14 cellular contexts compared by ENCODE assay signal in the genomic region with DNA sequence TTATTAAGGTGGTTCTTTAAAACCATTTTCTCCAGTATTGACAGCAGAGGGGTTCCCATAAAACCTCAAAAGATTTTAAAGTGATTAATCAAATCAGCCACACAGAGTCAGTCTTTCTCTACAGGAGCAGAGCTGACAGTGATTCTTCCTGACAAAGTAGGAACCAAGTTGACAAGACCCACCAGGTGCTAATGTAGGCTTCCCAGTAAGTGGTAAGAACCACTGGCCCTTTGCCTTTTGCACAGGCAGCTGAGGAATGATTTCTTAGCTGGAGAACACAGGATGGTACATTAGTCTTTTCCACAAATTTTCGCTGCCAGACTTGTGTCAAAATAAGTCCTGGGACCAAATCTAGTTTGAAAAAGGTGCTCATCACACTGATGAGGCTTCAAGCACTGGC.
A peak's percentile ranks its signal among the peaks of the same experiment; 100 is the strongest.
DNase-seq lines count a peak whose midpoint lies in the region; ATAC-seq and TF ChIP-seq lines count a peak whose summit lies in the region.
"Had no signal": no experiment of that assay in that cellular context is flagged by ENCODE, and none has a peak within 500 bp of the region (broad histone marks: within the 10 kb centered on the region; RNA-seq: fewer than 3 reads in every experiment).

No MANE protein-coding gene starts in this region.

- POLR2A ChIA-PET in RWPE1 (lab: Yijun Ruan, JAX; ENCODE audit: low non-redundant PET), result no interaction called here
- POLR2A ChIA-PET in CD4-positive, alpha-beta T cell (lab: Charles Lee), result interaction anchor here (1.6 to 2.6 kb wide), 2 partner anchors 12 to 128 kb away, joined by 4 to 10 read pairs; no protein-coding TSS in a partner anchor

- CTCF ChIA-PET in RWPE1 (lab: Yijun Ruan, JAX), result interaction anchor here (0.6 kb wide), 1 partner anchor 40 kb away, joined by 3 read pairs; no protein-coding TSS in a partner anchor
- CTCF ChIA-PET in CD4-positive, alpha-beta T cell (lab: Charles Lee), result interaction anchor here (0.7 kb wide), 1 partner anchor 11 kb away, joined by 3 read pairs; no protein-coding TSS in a partner anchor

- TF ChIP-seq CTCF in natural killer cell (IDR thresholded peaks at IDR 0.05) (no peak), esophagus muscularis mucosa (IDR thresholded peaks at IDR 0.05) (no peak), prostate gland (IDR thresholded peaks at IDR 0.05) (no peak), RWPE1 (conservative IDR thresholded peaks at IDR 0.05; ENCODE audit: low read depth) (no peak)
- no peak for TF ChIP-seq CTCF in CD4-positive, alpha-beta T cell (IDR thresholded peaks at IDR 0.05)

- intact Hi-C loops in natural killer cell (cut with micrococcal nuclease), result loop anchor here (5.0 kb wide), 1 partner anchor 63 kb away; no protein-coding TSS in a partner anchor
- intact Hi-C loops in esophagus muscularis mucosa (cut with DNase I), result loop anchor here (10.0 kb wide), 1 partner anchor 121 kb away; no protein-coding TSS in a partner anchor
- intact Hi-C loops in prostate gland (cut with DNase I), result loop anchor here (5.0 kb wide), 1 partner anchor 128 kb away; no protein-coding TSS in a partner anchor
- intact Hi-C loops in CD4-positive, alpha-beta T cell (cut with DNase I, micrococcal nuclease), result no loop called here

- no peaks in the 10 kb centered on the region for H3K9me3 Mint-ChIP-seq in natural killer cell
- peaks cover 3% of the 10 kb centered on the region for H3K9me3 Mint-ChIP-seq in natural killer cell treated with Interleukin-12 subunit alpha and Interleukin-12 subunit beta and Interleukin-15 and Interleukin-18, amount 100 ng/mL, for 72 hours
- peaks cover 2% of the 10 kb centered on the region for H3K9me3 Mint-ChIP-seq in CD4-positive, alpha-beta T cell

- no peak overlapping the region for H3K4me3 Mint-ChIP-seq in natural killer cell
- no peak overlapping the region for H3K4me3 Mint-ChIP-seq in natural killer cell treated with Interleukin-12 subunit alpha and Interleukin-12 subunit beta and Interleukin-15 and Interleukin-18, amount 100 ng/mL, for 72 hours
- H3K4me3 Mint-ChIP-seq in CD4-positive, alpha-beta T cell, result no peak overlapping the region
- H3K4me3 Mint-ChIP-seq: activated CD4-positive, alpha-beta T cell treated with anti-CD3 and anti-CD28 coated beads, Interleukin-2, amount 10 ng/mL, durations not matched to agents 7 days and 5 days; stimulated activated naive B cell treated with anti-CD40 and anti-IgM and Interleukin-4, amounts not matched to agents 10 μg/mL and 1 μg/mL and 100 μg/mL, for 72 hours had no signal

- DNase-seq in natural killer cell (no peak), esophagus muscularis mucosa (ENCODE audit: extremely low spot score) (no peak), prostate gland (ENCODE audit: low spot score) (no peak), RWPE1 (ENCODE audit: low spot score) (no peak), NCI-H510A treated with DMSO at 0.1 percent for 48 hours (lab: John Stamatoyannopoulos, UW) (no peak)
- DNase-seq in natural killer cell treated with Interleukin-12 subunit alpha and Interleukin-12 subunit beta and Interleukin-15 and Interleukin-18, amount 100 ng/mL, for 72 hours (ENCODE audit: low spot score), result no peak
- no peak for DNase-seq in CD4-positive, alpha-beta T cell
- DNase-seq: activated CD4-positive, alpha-beta T cell treated with anti-CD3 and anti-CD28 coated beads, Interleukin-2, amount 10 ng/mL, durations not matched to agents 7 days and 5 days; effector memory CD4-positive, alpha-beta T cell; naive thymus-derived CD8-positive, alpha-beta T cell; NCI-H1105; stimulated activated naive B cell treated with anti-CD40 and anti-IgM and Interleukin-4, amounts not matched to agents 10 μg/mL and 1 μg/mL and 100 μg/mL, for 72 hours; T-helper 1 cell had no signal

- H3K4me1 ChIP-seq in esophagus muscularis mucosa, result peaks cover 57 to 73% (median 57%) of the 10 kb centered on the region in 4 donors
- H3K4me1 ChIP-seq in prostate gland (replicated peaks), result peaks cover 10% of the 10 kb centered on the region

- no peaks in the 10 kb centered on the region for H3K36me3 Mint-ChIP-seq in natural killer cell
- no peaks in the 10 kb centered on the region for H3K36me3 Mint-ChIP-seq in natural killer cell treated with Interleukin-12 subunit alpha and Interleukin-12 subunit beta and Interleukin-15 and Interleukin-18, amount 100 ng/mL, for 72 hours
- no peaks in the 10 kb centered on the region for H3K36me3 Mint-ChIP-seq in CD4-positive, alpha-beta T cell (ENCODE audit: low read depth)
- H3K36me3 Mint-ChIP-seq: stimulated activated naive B cell treated with anti-CD40 and anti-IgM and Interleukin-4, amounts not matched to agents 10 μg/mL and 1 μg/mL and 100 μg/mL, for 72 hours had no signal

- H3K27me3 ChIP-seq in esophagus muscularis mucosa (no peaks in the 10 kb centered on the region), prostate gland (replicated peaks; ENCODE audit: insufficient read depth) (no peaks in the 10 kb centered on the region)
- H3K27me3 ChIP-seq in CD4-positive, alpha-beta T cell (ENCODE audit: control insufficient read depth, insufficient read depth, low read length), result no peaks in the 10 kb centered on the region

- no peak for ATAC-seq in natural killer cell
- ATAC-seq in natural killer cell treated with Interleukin-12 subunit alpha and Interleukin-12 subunit beta and Interleukin-15 and Interleukin-18, amount 100 ng/mL, for 72 hours, result no peak
- no peak for ATAC-seq in GM21723 (IDR thresholded peaks at IDR 0.05; ENCODE audit: unreplicated experiment)
- ATAC-seq in CD4-positive, alpha-beta T cell (ENCODE audit: poor library complexity), result no peak
- ATAC-seq: naive thymus-derived CD8-positive, alpha-beta T cell; stimulated activated naive B cell treated with anti-CD40 and anti-IgM and Interleukin-4, amounts not matched to agents 10 μg/mL and 1 μg/mL and 100 μg/mL, for 72 hours had no signal

- peak overlapping the region; percentile 82 to 89 (median 85) for H3K27ac ChIP-seq in esophagus muscularis mucosa (replicated peaks in 1 of 4)
- peak overlapping the region; percentile 73 to 75 for H3K27ac ChIP-seq in prostate gland
- no peak overlapping the region for H3K27ac ChIP-seq in RWPE1
- no peak overlapping the region for H3K27ac ChIP-seq in CD4-positive, alpha-beta T cell (ENCODE audit: low read depth, low read length)

- peaks cover 41 to 43% of the 10 kb centered on the region in 2 donors for H3K4me1 Mint-ChIP-seq in natural killer cell
- peaks cover 19 to 38% of the 10 kb centered on the region in 2 donors for H3K4me1 Mint-ChIP-seq in natural killer cell treated with Interleukin-12 subunit alpha and Interleukin-12 subunit beta and Interleukin-15 and Interleukin-18, amount 100 ng/mL, for 72 hours (ENCODE audit: low read depth in 2 of 2)
- peaks cover 89% of the 10 kb centered on the region for H3K4me1 Mint-ChIP-seq in CD4-positive, alpha-beta T cell (ENCODE audit: low read depth)

- H3K9me3 ChIP-seq in esophagus muscularis mucosa, result no peaks in the 10 kb centered on the region
- H3K9me3 ChIP-seq in prostate gland, result no peaks in the 10 kb centered on the region
- H3K9me3 ChIP-seq in CD4-positive, alpha-beta T cell (ENCODE audit: control insufficient read depth, low read length), result no peaks in the 10 kb centered on the region

- no peaks in the 10 kb centered on the region for H3K27me3 Mint-ChIP-seq in natural killer cell (ENCODE audit: low read depth in 2 of 2)
- no peaks in the 10 kb centered on the region for H3K27me3 Mint-ChIP-seq in natural killer cell treated with Interleukin-12 subunit alpha and Interleukin-12 subunit beta and Interleukin-15 and Interleukin-18, amount 100 ng/mL, for 72 hours
- no peaks in the 10 kb centered on the region for H3K27me3 Mint-ChIP-seq in CD4-positive, alpha-beta T cell
- H3K27me3 Mint-ChIP-seq: activated CD4-positive, alpha-beta T cell treated with anti-CD3 and anti-CD28 coated beads, Interleukin-2, amount 10 ng/mL, durations not matched to agents 7 days and 5 days; naive thymus-derived CD8-positive, alpha-beta T cell; stimulated activated naive B cell treated with anti-CD40 and anti-IgM and Interleukin-4, amounts not matched to agents 10 μg/mL and 1 μg/mL and 100 μg/mL, for 72 hours had no signal

- TF ChIP-seq EP300 in esophagus muscularis mucosa (IDR thresholded peaks at IDR 0.05), result no peak

- H3K27ac Mint-ChIP-seq in natural killer cell, result peak overlapping the region; percentile 20 to 89
- H3K27ac Mint-ChIP-seq in natural killer cell treated with Interleukin-12 subunit alpha and Interleukin-12 subunit beta and Interleukin-15 and Interleukin-18, amount 100 ng/mL, for 72 hours, result no peak overlapping the region
- no peak overlapping the region for H3K27ac Mint-ChIP-seq in CD4-positive, alpha-beta T cell
- H3K27ac Mint-ChIP-seq: stimulated activated naive B cell treated with anti-CD40 and anti-IgM and Interleukin-4, amounts not matched to agents 10 μg/mL and 1 μg/mL and 100 μg/mL, for 72 hours had no signal

- H3K36me3 ChIP-seq in esophagus muscularis mucosa (no peaks in the 10 kb centered on the region), prostate gland (no peaks in the 10 kb centered on the region)

- H3K4me3 ChIP-seq in esophagus muscularis mucosa (no peak overlapping the region), prostate gland (no peak overlapping the region)

- TF ChIP-seq POLR2A in esophagus muscularis mucosa (IDR thresholded peaks at IDR 0.05; ENCODE audit: low read depth), result no peak
- TF ChIP-seq POLR2A in prostate gland (IDR thresholded peaks at IDR 0.05), result no peak

- 70% methylated on average over 1 of the region's 1 CpG for WGBS in esophagus muscularis mucosa
- 90% methylated on average over 1 of the region's 1 CpG for WGBS in prostate gland

Comparison
In these comparisons a context has a peak if more than half of its experiments do, and no peak if none do; other contexts are left out.
1. H3K27ac Mint-ChIP-seq: peak in natural killer cell (2 of 2); none in natural killer cell treated with Interleukin-12 subunit alpha and Interleukin-12 subunit beta and Interleukin-15 and Interleukin-18, amount 100 ng/mL, for 72 hours (0 of 2) and CD4-positive, alpha-beta T cell (single experiment).
2. H3K27ac ChIP-seq: peak in esophagus muscularis mucosa (4 of 4) and prostate gland (2 of 2); none in RWPE1 (single experiment) and CD4-positive, alpha-beta T cell (single experiment).
3. intact Hi-C loops: an anchor here in natural killer cell (5.0 kb wide), esophagus muscularis mucosa (10.0 kb wide) and prostate gland (5.0 kb wide); none called in CD4-positive, alpha-beta T cell.